12 cellular contexts compared by ENCODE assay signal in the genomic region with DNA sequence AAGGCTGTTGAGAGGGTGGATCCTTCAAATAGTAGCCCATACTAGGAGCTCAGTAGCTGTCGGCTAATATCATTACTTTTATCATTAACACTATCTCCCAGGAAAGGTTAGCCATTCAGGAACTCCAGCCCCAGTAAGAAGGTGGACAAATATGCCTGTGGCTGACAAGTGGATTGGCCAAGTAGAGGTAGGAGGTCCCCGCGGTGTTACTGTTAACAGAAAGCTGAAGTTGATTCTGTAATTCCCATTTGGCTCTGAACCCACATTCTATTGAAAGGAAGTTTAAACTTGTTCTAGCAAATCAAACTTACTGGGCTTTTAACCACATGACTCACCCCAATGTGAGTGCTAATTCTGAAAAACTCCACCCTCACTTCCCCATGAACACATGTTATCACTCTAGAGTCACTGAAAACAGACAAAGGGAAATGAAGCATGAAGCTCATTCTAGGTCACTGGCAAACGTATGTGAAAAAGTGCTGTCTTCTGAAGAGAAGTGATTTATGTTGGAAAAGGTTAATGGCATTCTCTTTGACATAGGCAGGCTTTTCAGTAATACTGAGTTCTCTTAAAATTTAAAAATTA.
DNase-seq lines count a peak whose midpoint lies in the region; ATAC-seq, FAIRE-seq and TF ChIP-seq lines count a peak whose summit lies in the region.
"Had no signal": no experiment of that assay in that cellular context is flagged by ENCODE, and none has a peak within 500 bp of the region (broad histone marks: within the 10 kb centered on the region; RNA-seq: fewer than 3 reads in every experiment).

No MANE protein-coding gene starts in this region.

- TF ChIP-seq POLR2A in NB4 (IDR thresholded peaks at IDR 0.05; ENCODE audit: extremely low read depth, insufficient read length) = no peak

- H3K4me3 ChIP-seq in NB4 (ENCODE audit: low read depth, low read length) (no peak overlapping the region), WERI-Rb-1 (ENCODE audit: low read depth, low read length) (no peak overlapping the region), small intestine (ENCODE audit: low read depth in 1 of 2, low read length in 2 of 2) (no peak overlapping the region)

- H3K27me3 ChIP-seq in WERI-Rb-1 (ENCODE audit: insufficient read depth, low read depth, severe bottlenecking) (no peaks in the 10 kb centered on the region), small intestine (ENCODE audit: control insufficient read depth in 2 of 2, insufficient read depth in 2 of 2, low read length in 2 of 2) (no peaks in the 10 kb centered on the region)

- no peaks in the 10 kb centered on the region for H3K36me3 ChIP-seq in WERI-Rb-1
- H3K36me3 ChIP-seq in small intestine (ENCODE audit: control insufficient read depth in 2 of 2, insufficient read depth in 2 of 2, low read length in 2 of 2) = no peaks in the 10 kb centered on the region

- ATAC-seq in GM21447 (IDR thresholded peaks at IDR 0.05; ENCODE audit: unreplicated experiment) (peak; percentile 69), HG03025 (IDR thresholded peaks at IDR 0.05; ENCODE audit: low FRiP score, unreplicated experiment) (no peak)
- ATAC-seq: stimulated activated effector memory CD8-positive, alpha-beta T cell treated with anti-CD3 and anti-CD28 coated beads, Interleukin-12 subunit alpha, Interleukin-12 subunit beta, amount 100 ng/mL, for 72 hours had no signal

- WGBS in small intestine, 3 donors = 52 to 68% (median 61%) methylated on average over 4 of the region's 4 CpGs

- DNase-seq in AG20443 (ENCODE audit: low spot score) (peak; percentile 12), NB4 (ENCODE audit: low read depth) (peak; percentile 11), fibroblast of the conjunctiva (ENCODE audit: low read depth) (peak; percentile 35), WERI-Rb-1 (no peak), small intestine (no peak)
- no peak for DNase-seq in stimulated activated CD4-positive, alpha-beta T cell treated with anti-CD3 and anti-CD28 coated beads, Interleukin-4, amount 100 ng/mL, for 1 hour
- DNase-seq: anterior cingulate cortex, Calu3, posterior cingulate gyrus had no signal

- H3K9me3 ChIP-seq in WERI-Rb-1 (ENCODE audit: severe bottlenecking) = no peaks in the 10 kb centered on the region
- no peaks in the 10 kb centered on the region for H3K9me3 ChIP-seq in small intestine (ENCODE audit: control insufficient read depth, low read depth)

- no peaks in the 10 kb centered on the region for H3K4me1 ChIP-seq in small intestine (ENCODE audit: control insufficient read depth in 2 of 2, insufficient read depth in 1 of 2, low read depth in 1 of 2, low read length in 1 of 2)

- no peak for FAIRE-seq in small intestine (lab: Jason Lieb, UNC)

- TF ChIP-seq CTCF in NB4 (IDR thresholded peaks at IDR 0.05; ENCODE audit: low read depth, low read length) = no peak
- no peak for TF ChIP-seq CTCF in WERI-Rb-1 (IDR thresholded peaks at IDR 0.05; ENCODE audit: low read depth, low read length)

- H3K27ac ChIP-seq in WERI-Rb-1 (no peak overlapping the region), small intestine (ENCODE audit: low read depth in 1 of 2, low read length in 1 of 2) (no peak overlapping the region)

Comparison
In these comparisons a context has a peak if more than half of its experiments do, and no peak if none do; other contexts are left out.
1. DNase-seq: peak in AG20443 (single experiment), NB4 (single experiment) and fibroblast of the conjunctiva (single experiment); none in stimulated activated CD4-positive, alpha-beta T cell treated with anti-CD3 and anti-CD28 coated beads, Interleukin-4, amount 100 ng/mL, for 1 hour (single experiment), WERI-Rb-1 (single experiment) and small intestine (single experiment).